9 cellular contexts compared by ENCODE assay signal in genomic region chr11:44607987-44608386, GRCh38. TPM values are rescaled to one million over a fixed set of nuclear protein-coding genes. Genes with fewer than 3 reads are reported as not detected.
A peak's percentile ranks its signal among the peaks of the same experiment; 100 is the strongest.
DNase-seq lines count a peak whose midpoint lies in the region; ATAC-seq, FAIRE-seq and TF ChIP-seq lines count a peak whose summit lies in the region.
"Had no signal": no experiment of that assay in that cellular context is flagged by ENCODE, and none has a peak within 500 bp of the region (broad histone marks: within the 10 kb centered on the region; RNA-seq: fewer than 3 reads in every experiment).

No MANE protein-coding gene starts in this region.

- FAIRE-seq in D721Med (lab: Jason Lieb, UNC), result no peak

- H3K4me1 Mint-ChIP-seq in activated naive CD8-positive, alpha-beta T cell treated with anti-CD3 and anti-CD28 coated beads, Interleukin-2, amount 50 U/mL, for 24 hours, result peaks cover 97% of the 10 kb centered on the region
- H3K4me1 Mint-ChIP-seq in nephron, result peaks cover 34% of the 10 kb centered on the region

- in situ Hi-C loops in Caki2 (cut with HindIII; ENCODE audit: low pct_unique_long_range_greater_than_20kb, low sequenced_read_pairs), result no loop called here

- ATAC-seq in activated naive CD8-positive, alpha-beta T cell treated with anti-CD3 and anti-CD28 coated beads, Interleukin-2, amount 50 U/mL, for 24 hours, result no peak
- ATAC-seq in heart left ventricle (no peak), HG03135 (IDR thresholded peaks at IDR 0.05; ENCODE audit: unreplicated experiment) (no peak)

- H3K4me3 Mint-ChIP-seq in activated naive CD8-positive, alpha-beta T cell treated with anti-CD3 and anti-CD28 coated beads, Interleukin-2, amount 50 U/mL, for 24 hours, result peak overlapping the region; percentile 18
- H3K4me3 Mint-ChIP-seq in nephron, result no peak overlapping the region

- intact Hi-C loops in heart left ventricle (cut with DNase I), result no loop called here

- no peaks in the 10 kb centered on the region for H3K9me3 ChIP-seq in heart left ventricle

- H3K4me1 ChIP-seq in heart left ventricle, result peaks cover 0 to 50% (median 22%) of the 10 kb centered on the region in 12 donors
- H3K4me1 ChIP-seq: parathyroid adenoma had no signal

- H3K36me3 ChIP-seq in heart left ventricle, result peaks cover 0 to 35% (median 12%) of the 10 kb centered on the region in 9 donors

- 89 to 93% (median 91%) methylated on average over 8 of the region's 8 CpGs for WGBS in heart left ventricle, 4 donors

- no peak for TF ChIP-seq CTCF in LNCaP clone FGC (IDR thresholded peaks at IDR 0.05; ENCODE audit: control insufficient read depth, extremely low read depth, insufficient read depth)
- TF ChIP-seq CTCF in nephron (IDR thresholded peaks at IDR 0.05; ENCODE audit: unreplicated experiment in 3 of 3), result no peak
- no peak for TF ChIP-seq CTCF in heart left ventricle (IDR thresholded peaks at IDR 0.05)
- TF ChIP-seq CTCF in D721Med (IDR thresholded peaks at IDR 0.05; ENCODE audit: insufficient read depth, missing control alignments), result no peak

- peaks cover 72% of the 10 kb centered on the region for H3K36me3 Mint-ChIP-seq in activated naive CD8-positive, alpha-beta T cell treated with anti-CD3 and anti-CD28 coated beads, Interleukin-2, amount 50 U/mL, for 24 hours (ENCODE audit: low read depth)
- no peaks in the 10 kb centered on the region for H3K36me3 Mint-ChIP-seq in nephron (ENCODE audit: low read depth)

- peak overlapping the region; percentile 93 for H3K27ac Mint-ChIP-seq in activated naive CD8-positive, alpha-beta T cell treated with anti-CD3 and anti-CD28 coated beads, Interleukin-2, amount 50 U/mL, for 24 hours
- peak overlapping the region in 2 of 3 experiments; percentile 3 to 43 for H3K27ac Mint-ChIP-seq in nephron

- no peak overlapping the region for H3K27ac ChIP-seq in heart left ventricle
- H3K27ac ChIP-seq: parathyroid adenoma had no signal

- no peak for TF ChIP-seq POLR2A in heart left ventricle (IDR thresholded peaks at IDR 0.05)

- H3K4me3 ChIP-seq in LNCaP clone FGC (ENCODE audit: low read depth, low read length), result no peak overlapping the region
- no peak overlapping the region for H3K4me3 ChIP-seq in heart left ventricle

- no peaks in the 10 kb centered on the region for H3K9me3 Mint-ChIP-seq in activated naive CD8-positive, alpha-beta T cell treated with anti-CD3 and anti-CD28 coated beads, Interleukin-2, amount 50 U/mL, for 24 hours
- H3K9me3 Mint-ChIP-seq in nephron, result no peaks in the 10 kb centered on the region

- DNase-seq in Caki2 (ENCODE audit: low read depth), result peak; percentile 53
- peak; percentile 19 for DNase-seq in LNCaP clone FGC (ENCODE audit: low read depth)
- no peak for DNase-seq in activated naive CD8-positive, alpha-beta T cell treated with anti-CD3 and anti-CD28 coated beads, Interleukin-2, amount 50 U/mL, for 24 hours
- no peak for DNase-seq in heart left ventricle
- DNase-seq in MV-4-11 (lab: John Stamatoyannopoulos, UW), result no peak
- no peak for DNase-seq in D721Med (ENCODE audit: insufficient read length, low spot score)

- H3K27me3 Mint-ChIP-seq in activated naive CD8-positive, alpha-beta T cell treated with anti-CD3 and anti-CD28 coated beads, Interleukin-2, amount 50 U/mL, for 24 hours, result no peaks in the 10 kb centered on the region
- H3K27me3 Mint-ChIP-seq in nephron (ENCODE audit: low read depth), result peaks cover 14% of the 10 kb centered on the region

- no peaks in the 10 kb centered on the region for H3K27me3 ChIP-seq in heart left ventricle

RNA-seq across cellular contexts. Expression of gene CD82, which starts 42.5 kb away (rescaled TPM):
- 17.5 and 35.8 TPM in 2 replicates for total RNA-seq in Caki2 (2014; rRNA removed; shearing (Covaris generic); ENCODE audit: low replicate concordance)
- 10 to 100 TPM; 20.1 to 76.2 (median 37.3) TPM for total RNA-seq in heart left ventricle
- 10 to 100 TPM; 25.2 to 48.6 TPM for polyA plus RNA-seq in heart left ventricle

Comparison
In these comparisons a context has a peak if more than half of its experiments do, and no peak if none do; other contexts are left out.
1. DNase-seq: peak in Caki2 (single experiment) and LNCaP clone FGC (single experiment); none in activated naive CD8-positive, alpha-beta T cell treated with anti-CD3 and anti-CD28 coated beads, Interleukin-2, amount 50 U/mL, for 24 hours (single experiment), heart left ventricle (0 of 5), MV-4-11 (single experiment) and D721Med (single experiment).